17 cellular contexts compared by ENCODE assay signal in the genomic region with DNA sequence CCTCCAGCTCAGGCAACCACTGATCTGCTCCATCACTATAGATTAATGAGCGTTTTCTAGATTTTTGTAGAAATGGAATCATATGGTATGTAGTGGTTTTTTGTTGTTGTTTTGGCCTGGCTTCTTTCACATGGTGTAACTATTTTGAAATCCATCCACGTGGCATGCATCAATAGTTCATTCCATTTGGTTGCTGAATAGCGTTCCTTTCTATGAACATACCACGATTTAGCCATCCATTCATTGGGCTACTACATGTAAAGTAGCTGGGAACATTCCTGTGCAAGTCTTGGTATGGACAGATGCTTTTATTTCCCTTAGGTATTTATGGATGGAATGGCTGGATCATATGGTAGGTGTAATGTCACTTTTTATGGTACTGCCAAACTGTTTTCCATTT.
"Had no signal": no experiment of that assay in that cellular context is flagged by ENCODE, and none has a peak within 500 bp of the region (broad histone marks: within the 10 kb centered on the region; RNA-seq: fewer than 3 reads in every experiment).

No MANE protein-coding gene starts in this region.

- H3K27ac Mint-ChIP-seq: mesothelial cell of epicardium had no signal

- H3K4me1 ChIP-seq: foreskin keratinocyte had no signal

- H3K4me3 Mint-ChIP-seq: mesothelial cell of epicardium had no signal

- H3K9me3 ChIP-seq: esophagus muscularis mucosa, gastroesophageal sphincter, heart right ventricle, left lung, lower lobe of right lung, mucosa of descending colon had no signal

- ATAC-seq: foreskin keratinocyte, gastroesophageal sphincter, heart right ventricle, left cardiac atrium, left lung, left ventricle myocardium superior, lower lobe of right lung, mucosa of descending colon had no signal

- H3K27ac ChIP-seq: coronary artery, dorsolateral prefrontal cortex, esophagus muscularis mucosa, foreskin keratinocyte, gastroesophageal sphincter, heart right ventricle, left lung, lower lobe of right lung had no signal

- H3K27me3 ChIP-seq: dorsolateral prefrontal cortex, esophagus muscularis mucosa, gastroesophageal sphincter, heart right ventricle, left lung had no signal

- H3K4me3 ChIP-seq: coronary artery, dorsolateral prefrontal cortex, esophagus muscularis mucosa, gastroesophageal sphincter, heart right ventricle, left lung, lower lobe of right lung, mucosa of descending colon had no signal

- H3K36me3 ChIP-seq: esophagus muscularis mucosa, gastroesophageal sphincter, heart right ventricle, left lung, lower lobe of right lung had no signal

- H3K9me3 Mint-ChIP-seq: mesothelial cell of epicardium had no signal

- H3K36me3 Mint-ChIP-seq: mesothelial cell of epicardium had no signal

- DNase-seq: dermis blood vessel endothelial cell; dorsolateral prefrontal cortex; effector CD4-positive, alpha-beta T cell; effector memory CD4-positive, alpha-beta T cell; foreskin keratinocyte; heart right ventricle; hippocampal formation; left cardiac atrium; left lung; left ventricle myocardium superior; lower lobe of right lung; mesenchymal stem cell; mucosa of descending colon had no signal
